In genomic region chr12:98574110-98574509, GRCh38 we compare ENCODE assay signal across 16 cellular contexts. TPM values are rescaled to one million over a fixed set of nuclear protein-coding genes. Genes with fewer than 3 reads are reported as not detected.
A peak's percentile ranks its signal among the peaks of the same experiment; 100 is the strongest.
DNase-seq lines count a peak whose midpoint lies in the region; ATAC-seq and TF ChIP-seq lines count a peak whose summit lies in the region.
"Had no signal": no experiment of that assay in that cellular context is flagged by ENCODE, and none has a peak within 500 bp of the region (broad histone marks: within the 10 kb centered on the region; RNA-seq: fewer than 3 reads in every experiment).

No MANE protein-coding gene starts in this region.

- H3K36me3 ChIP-seq in GM23248 (ENCODE audit: low read depth): no peaks in the 10 kb centered on the region
- H3K36me3 ChIP-seq in RWPE2 (ENCODE audit: low read depth): no peaks in the 10 kb centered on the region
- H3K36me3 ChIP-seq in hepatocyte (replicated peaks; ENCODE audit: insufficient read depth, low read depth): no peaks in the 10 kb centered on the region
- H3K36me3 ChIP-seq: tibial artery had no signal

- no peak overlapping the region for H3K9ac ChIP-seq in GM23248

- H3K4me2 ChIP-seq in GM23248 (ENCODE audit: unreplicated experiment) (no peak overlapping the region), hepatocyte (peak overlapping the region; percentile 18)

- H4K20me1 ChIP-seq in GM23248 (ENCODE audit: insufficient read depth): no peaks in the 10 kb centered on the region
- H4K20me1 ChIP-seq in hepatocyte (ENCODE audit: insufficient read depth, poor library complexity, severe bottlenecking): no peaks in the 10 kb centered on the region

- DNase-seq in GM23248 (peak; percentile 27), RWPE2 (ENCODE audit: low spot score) (no peak), hepatocyte (ENCODE audit: low spot score) (peak; percentile 60), renal cortical epithelial cell (ENCODE audit: low read depth) (peak; percentile 66)
- no peak for DNase-seq in activated CD4-positive, alpha-beta T cell treated with anti-CD3 and anti-CD28 coated beads, Interleukin-2, amount 50 U/mL, for 1 hour
- no peak for DNase-seq in stimulated activated CD4-positive, alpha-beta T cell treated with anti-CD3 and anti-CD28 coated beads, Interleukin-1b, Interleukin-23, amount 100 ng/mL, for 48 hours
- DNase-seq: activated CD8-positive, alpha-beta T cell treated with anti-CD3 and anti-CD28 coated beads for 36 hours; activated gamma-delta T cell treated with Interleukin-2 at 50 U/mL for 16 hours; DND-41; head of caudate nucleus; NCI-H526 treated with DMSO at 0.1 percent for 48 hours; RPMI8226; tibial artery had no signal

- peaks cover 6% of the 10 kb centered on the region; the same call in 1 of the 2 replicates for H3F3A ChIP-seq in GM23248 (ENCODE audit: insufficient read depth)

- ATAC-seq in RWPE2 (ENCODE audit: low read depth) (peak; percentile 59), GM19397 (IDR thresholded peaks at IDR 0.05; ENCODE audit: unreplicated experiment) (no peak)
- ATAC-seq: activated CD8-positive, alpha-beta T cell treated with anti-CD3 and anti-CD28 coated beads for 36 hours had no signal

- H3K4me3 ChIP-seq in GM23248: no peak overlapping the region
- no peak overlapping the region for H3K4me3 ChIP-seq in RWPE2 (ENCODE audit: severe bottlenecking)
- H3K4me3 ChIP-seq in hepatocyte: no peak overlapping the region
- H3K4me3 ChIP-seq: coronary artery, lung, tibial artery had no signal

- H3K4me1 ChIP-seq in GM23248 (ENCODE audit: insufficient read depth) (no peaks in the 10 kb centered on the region), RWPE2 (ENCODE audit: insufficient read depth, poor library complexity, severe bottlenecking) (no peaks in the 10 kb centered on the region), hepatocyte (ENCODE audit: insufficient read depth) (peaks cover 5% of the 10 kb centered on the region)
- H3K4me1 ChIP-seq: tibial artery had no signal

- H2AFZ ChIP-seq in GM23248 (no peak overlapping the region), hepatocyte (no peak overlapping the region)

- in situ Hi-C loops in GM23248 (cut with MboI): loop anchor here (25.0 kb wide), 1 partner anchor 413 kb away; no protein-coding TSS in a partner anchor

- H3K9me3 ChIP-seq in GM23248 (ENCODE audit: low read depth) (no peaks in the 10 kb centered on the region), RWPE2 (ENCODE audit: severe bottlenecking) (no peaks in the 10 kb centered on the region), hepatocyte (ENCODE audit: low read depth) (no peaks in the 10 kb centered on the region)
- H3K9me3 ChIP-seq: tibial artery had no signal

- TF ChIP-seq CTCF in RWPE2 (IDR thresholded peaks at IDR 0.05; ENCODE audit: poor library complexity, severe bottlenecking): no peak
- no peak for TF ChIP-seq CTCF in hepatocyte (IDR thresholded peaks at IDR 0.05; ENCODE audit: poor library complexity)

- H3K27me3 ChIP-seq in GM23248 (replicated peaks; ENCODE audit: insufficient read depth): no peaks in the 10 kb centered on the region
- H3K27me3 ChIP-seq in RWPE2 (ENCODE audit: insufficient read depth, poor library complexity, severe bottlenecking): no peaks in the 10 kb centered on the region
- H3K27me3 ChIP-seq in hepatocyte: no peaks in the 10 kb centered on the region
- H3K27me3 ChIP-seq: tibial artery had no signal

- WGBS in GM23248 (ENCODE audit: low coverage in 1 of 2, low lambda C conversion rate in 2 of 2, missing lambda C conversion rate in 2 of 2), 2 experiments: 86 to 88% methylated on average over 1 of the region's 1 CpG
- 65% methylated on average over 1 of the region's 1 CpG for WGBS in hepatocyte (ENCODE audit: low lambda C conversion rate, missing lambda C conversion rate)

- H3K27ac ChIP-seq in GM23248 (no peak overlapping the region), RWPE2 (ENCODE audit: poor library complexity, severe bottlenecking) (no peak overlapping the region), hepatocyte (peak overlapping the region; percentile 80)
- H3K27ac ChIP-seq: coronary artery, tibial artery had no signal

- no peaks in the 10 kb centered on the region for H3K9me2 ChIP-seq in GM23248 (ENCODE audit: insufficient read depth)
- no peaks in the 10 kb centered on the region for H3K9me2 ChIP-seq in hepatocyte (replicated peaks; ENCODE audit: insufficient read depth)

- H3K79me2 ChIP-seq in GM23248 (ENCODE audit: insufficient read depth) (no peaks in the 10 kb centered on the region), hepatocyte (no peaks in the 10 kb centered on the region)

RNA-seq across cellular contexts. Expression of gene SLC25A3, which starts 19.4 kb away (rescaled TPM):
- 941 and 1,024 TPM in 2 replicates for total RNA-seq in GM23248 (2014; rRNA removed; shearing (Covaris generic))
- 472 and 480 TPM in 2 replicates for polyA plus RNA-seq in GM23248 (2016; fragmentation: Nextera tagmentation; extraction: Ambion mirVana)
- total RNA-seq in hepatocyte: 780 and 871 TPM in 2 replicates
- 421 and 423 TPM in 2 replicates for polyA plus RNA-seq in hepatocyte
- total RNA-seq in renal cortical epithelial cell: 746 and 790 TPM in 2 replicates

RNA-seq across cellular contexts. Expression of gene TMPO, which starts 58.7 kb away (rescaled TPM):
- total RNA-seq in GM23248 (2014; rRNA removed; shearing (Covaris generic)): 67.5 and 68.3 TPM in 2 replicates
- polyA plus RNA-seq in GM23248 (2016; fragmentation: Nextera tagmentation; extraction: Ambion mirVana): 29.8 and 30.0 TPM in 2 replicates
- 112 and 115 TPM in 2 replicates for total RNA-seq in hepatocyte
- polyA plus RNA-seq in hepatocyte: 22.4 and 28.1 TPM in 2 replicates
- total RNA-seq in renal cortical epithelial cell: 68.8 and 156 TPM in 2 replicates

Comparison
In these comparisons a context has a peak if more than half of its experiments do, and no peak if none do; other contexts are left out.
1. DNase-seq: peak in GM23248 (single experiment), hepatocyte (single experiment) and renal cortical epithelial cell (single experiment); none in RWPE2 (single experiment), activated CD4-positive, alpha-beta T cell treated with anti-CD3 and anti-CD28 coated beads, Interleukin-2, amount 50 U/mL, for 1 hour (single experiment) and stimulated activated CD4-positive, alpha-beta T cell treated with anti-CD3 and anti-CD28 coated beads, Interleukin-1b, Interleukin-23, amount 100 ng/mL, for 48 hours (single experiment).